1 cellular context compared by ENCODE assay signal in genomic region chr7:37920305-37920618, GRCh38.
TF ChIP-seq lines count a peak whose summit lies in the region.

No MANE protein-coding gene starts in this region.

TF ChIP-seq in SK-N-SH treated with all-trans-retinoic acid at 6 μM for 48 hours, 23 proteins besides CTCF, POLR2A, EP300 and RAD21 (continued from another document):
- TF ChIP-seq TOX (CRISPR knock-in tag; IDR thresholded peaks at IDR 0.05; ENCODE audit: borderline replicate concordance), result no peak
